ENCODE assay signal across 8 cellular contexts in genomic region chr1:177256153-177256814, GRCh38.
DNase-seq lines count a peak whose midpoint lies in the region; ATAC-seq and TF ChIP-seq lines count a peak whose summit lies in the region.

No MANE protein-coding gene starts in this region.

- no peak for ATAC-seq in activated naive CD8-positive, alpha-beta T cell treated with anti-CD3 and anti-CD28 coated beads, Interleukin-2, amount 50 U/mL, for 24 hours
- no peak for ATAC-seq in GM21723 (IDR thresholded peaks at IDR 0.05; ENCODE audit: unreplicated experiment)

- H3K4me2 ChIP-seq in SU-DHL-6 (ENCODE audit: low read depth, low read length, poor library complexity, severe bottlenecking), result no peak overlapping the region

- H3K4me3 ChIP-seq in SU-DHL-6 (ENCODE audit: insufficient read depth, low read length, poor library complexity, severe bottlenecking) (no peak overlapping the region), prostate gland (no peak overlapping the region)

- TF ChIP-seq EP300 in Ishikawa (IDR thresholded peaks at IDR 0.05; ENCODE audit: borderline replicate concordance), result no peak

- no peaks in the 10 kb centered on the region for H3K79me2 ChIP-seq in SU-DHL-6 (ENCODE audit: insufficient read depth, low read length)

- no peaks in the 10 kb centered on the region for H3K36me3 Mint-ChIP-seq in activated naive CD8-positive, alpha-beta T cell treated with anti-CD3 and anti-CD28 coated beads, Interleukin-2, amount 50 U/mL, for 24 hours (ENCODE audit: low read depth)
- H3K36me3 Mint-ChIP-seq in activated naive CD8-positive, alpha-beta T cell treated with anti-CD3 and anti-CD28 coated beads for 36 hours, result no peaks in the 10 kb centered on the region

- no peaks in the 10 kb centered on the region for H3K4me1 Mint-ChIP-seq in activated naive CD8-positive, alpha-beta T cell treated with anti-CD3 and anti-CD28 coated beads, Interleukin-2, amount 50 U/mL, for 24 hours
- H3K4me1 Mint-ChIP-seq in activated naive CD8-positive, alpha-beta T cell treated with anti-CD3 and anti-CD28 coated beads for 36 hours, result no peaks in the 10 kb centered on the region

- no peak overlapping the region for H3K4me3 Mint-ChIP-seq in activated naive CD8-positive, alpha-beta T cell treated with anti-CD3 and anti-CD28 coated beads, Interleukin-2, amount 50 U/mL, for 24 hours
- no peak overlapping the region for H3K4me3 Mint-ChIP-seq in activated naive CD8-positive, alpha-beta T cell treated with anti-CD3 and anti-CD28 coated beads for 36 hours

- H3K9me3 Mint-ChIP-seq in activated naive CD8-positive, alpha-beta T cell treated with anti-CD3 and anti-CD28 coated beads, Interleukin-2, amount 50 U/mL, for 24 hours, result peaks cover 5% of the 10 kb centered on the region
- H3K9me3 Mint-ChIP-seq in activated naive CD8-positive, alpha-beta T cell treated with anti-CD3 and anti-CD28 coated beads for 36 hours, result peaks cover 6% of the 10 kb centered on the region

- H3K27ac ChIP-seq in SU-DHL-6 (ENCODE audit: low read depth, low read length), result no peak overlapping the region
- no peak overlapping the region for H3K27ac ChIP-seq in prostate gland

- TF ChIP-seq POLR2A in prostate gland (IDR thresholded peaks at IDR 0.05), result no peak

- no peaks in the 10 kb centered on the region for H3F3A ChIP-seq in SU-DHL-6 (ENCODE audit: insufficient read depth)

- H3K9me3 ChIP-seq in SU-DHL-6 (ENCODE audit: insufficient read depth, low read length) (no peaks in the 10 kb centered on the region; the same call in 1 of the 2 replicates), prostate gland (no peaks in the 10 kb centered on the region)

- TF ChIP-seq CTCF in SU-DHL-6 (IDR thresholded peaks at IDR 0.05; ENCODE audit: insufficient read depth, low read length, poor library complexity, severe bottlenecking), result peak; percentile 45
- peak; percentile 11 to 62 (median 56) for TF ChIP-seq CTCF in prostate gland (IDR thresholded peaks at IDR 0.05)

- H3K9me2 ChIP-seq in SU-DHL-6 (replicated peaks; ENCODE audit: insufficient read depth, low read length), result no peaks in the 10 kb centered on the region

- no peak overlapping the region for H3K9ac ChIP-seq in SU-DHL-6 (ENCODE audit: low read length)

- H3K36me3 ChIP-seq in SU-DHL-6 (ENCODE audit: low read length), result no peaks in the 10 kb centered on the region
- no peaks in the 10 kb centered on the region for H3K36me3 ChIP-seq in prostate gland

- H4K20me1 ChIP-seq in SU-DHL-6 (ENCODE audit: low read depth, low read length), result no peaks in the 10 kb centered on the region

- peak; percentile 7 for DNase-seq in activated naive CD8-positive, alpha-beta T cell treated with anti-CD3 and anti-CD28 coated beads, Interleukin-2, amount 50 U/mL, for 24 hours
- DNase-seq in activated naive CD8-positive, alpha-beta T cell treated with anti-CD3 and anti-CD28 coated beads for 36 hours, result no peak
- DNase-seq in glomerular endothelial cell (ENCODE audit: extremely low read depth, low read depth, low spot score) (peak; percentile 7), prostate gland (ENCODE audit: low spot score) (peak; percentile 32), NCI-H2196 (lab: John Stamatoyannopoulos, UW; ENCODE audit: unreplicated experiment) (no peak)

- TF ChIP-seq RAD21 in Ishikawa (IDR thresholded peaks at IDR 0.05; ENCODE audit: low read depth), result peak; percentile 44

- intact Hi-C loops in prostate gland (cut with DNase I), result loop anchor here (2.0 kb wide), 1 partner anchor 525 kb away; no protein-coding TSS in a partner anchor

- no peaks in the 10 kb centered on the region for H3K27me3 ChIP-seq in SU-DHL-6 (ENCODE audit: low read length)
- no peaks in the 10 kb centered on the region for H3K27me3 ChIP-seq in prostate gland (replicated peaks; ENCODE audit: insufficient read depth)

- no peak overlapping the region for H3K27ac Mint-ChIP-seq in activated naive CD8-positive, alpha-beta T cell treated with anti-CD3 and anti-CD28 coated beads, Interleukin-2, amount 50 U/mL, for 24 hours
- H3K27ac Mint-ChIP-seq in activated naive CD8-positive, alpha-beta T cell treated with anti-CD3 and anti-CD28 coated beads for 36 hours, result no peak overlapping the region

- no peak overlapping the region for H2AFZ ChIP-seq in SU-DHL-6 (ENCODE audit: low read depth, low read length, severe bottlenecking)

- peaks cover 6% of the 10 kb centered on the region for H3K27me3 Mint-ChIP-seq in activated naive CD8-positive, alpha-beta T cell treated with anti-CD3 and anti-CD28 coated beads, Interleukin-2, amount 50 U/mL, for 24 hours
- no peaks in the 10 kb centered on the region for H3K27me3 Mint-ChIP-seq in activated naive CD8-positive, alpha-beta T cell treated with anti-CD3 and anti-CD28 coated beads for 36 hours

- no peaks in the 10 kb centered on the region for H3K4me1 ChIP-seq in prostate gland (replicated peaks)

- whole genome bisulfite sequencing in prostate gland, result 29% methylated on average over 16 of the region's 16 CpGs

TF ChIP-seq in Ishikawa, 13 proteins besides CTCF, POLR2A, EP300 and RAD21:
- TF ChIP-seq CREB1 (IDR thresholded peaks at IDR 0.05; ENCODE audit: low read depth) (no peak), EGR1 (IDR thresholded peaks at IDR 0.05) (no peak), TAF1 (IDR thresholded peaks at IDR 0.05; ENCODE audit: low read depth) (no peak), YY1 (IDR thresholded peaks at IDR 0.05; ENCODE audit: low read depth) (no peak)

Comparison
In these comparisons a context has a peak if more than half of its experiments do, and no peak if none do; other contexts are left out.
1. DNase-seq: peak in activated naive CD8-positive, alpha-beta T cell treated with anti-CD3 and anti-CD28 coated beads, Interleukin-2, amount 50 U/mL, for 24 hours (single experiment), glomerular endothelial cell (single experiment) and prostate gland (single experiment); none in activated naive CD8-positive, alpha-beta T cell treated with anti-CD3 and anti-CD28 coated beads for 36 hours (single experiment) and NCI-H2196 (single experiment).